24 cellular contexts compared by ENCODE assay signal in genomic region chr5:73968729-73969128, GRCh38.
DNase-seq lines count a peak whose midpoint lies in the region.
"Had no signal": no experiment of that assay in that cellular context is flagged by ENCODE, and none has a peak within 500 bp of the region (broad histone marks: within the 10 kb centered on the region; RNA-seq: fewer than 3 reads in every experiment).

No MANE protein-coding gene starts in this region.

- in situ Hi-C loops in SK-MEL-5 (cut with HindIII; ENCODE audit: low pct_unique_long_range_greater_than_20kb, low sequenced_read_pairs): no loop called here

- intact Hi-C loops in posterior cingulate gyrus (cut with DNase I): no loop called here

- peak; percentile 18 for DNase-seq in AG20443 (ENCODE audit: low spot score)
- DNase-seq in SK-MEL-5 (ENCODE audit: low read depth, low spot score): peak; percentile 15
- DNase-seq in inferior parietal cortex (ENCODE audit: extremely low spot score): peak; percentile 61
- DNase-seq in posterior cingulate gyrus: peak in 8 of 10 donors; percentile 43 to 90 (median 64)
- no peak for DNase-seq in SHP77 (lab: John Stamatoyannopoulos, UW)
- no peak for DNase-seq in activated effector memory CD4-positive, alpha-beta T cell treated with anti-CD3 and anti-CD28 coated beads, Interleukin-2, amount 50 U/mL, for 16 hours
- DNase-seq in DMS79 (lab: John Stamatoyannopoulos, UW): no peak
- DNase-seq in SK-N-DZ (ENCODE audit: low spot score): no peak
- DNase-seq: ACHN; activated CD4-positive, alpha-beta T cell treated with anti-CD3 and anti-CD28 coated beads for 1 hour; activated CD8-positive, alpha-beta T cell treated with anti-CD3 and anti-CD28 coated beads, Interleukin-2, amount 10 ng/mL, durations not matched to agents 7 days and 5 days; activated naive CD4-positive, alpha-beta T cell treated with Interleukin-2 at 50 U/mL for 16 hours; central memory CD4-positive, alpha-beta T cell; dermis blood vessel endothelial cell; heart right ventricle; left lung; MG63; midbrain; NCI-H1417 treated with DMSO at 0.1 percent for 48 hours; NCI-H446 treated with DMSO at 0.1 percent for 48 hours; SHP77 treated with DMSO at 0.1 percent for 48 hours; spleen; stimulated activated CD4-positive, alpha-beta T cell treated with anti-CD3 and anti-CD28 coated beads, Interleukin-4, amount 100 ng/mL, for 4 hours; T-helper 1 cell had no signal

Comparison
In these comparisons a context has a peak if more than half of its experiments do, and no peak if none do; other contexts are left out.
1. DNase-seq: peak in AG20443 (single experiment), SK-MEL-5 (single experiment), inferior parietal cortex (single experiment) and posterior cingulate gyrus (8 of 10); none in SHP77 (0 of 2), activated effector memory CD4-positive, alpha-beta T cell treated with anti-CD3 and anti-CD28 coated beads, Interleukin-2, amount 50 U/mL, for 16 hours (single experiment), DMS79 (single experiment) and SK-N-DZ (single experiment).